In genomic region chrX:17854521-17854920, GRCh38 we compare ENCODE assay signal across 14 cellular contexts. TPM values are rescaled to one million over a fixed set of nuclear protein-coding genes. Genes with fewer than 3 reads are reported as not detected.
"Had no signal": no experiment of that assay in that cellular context is flagged by ENCODE, and none has a peak within 500 bp of the region (broad histone marks: within the 10 kb centered on the region; RNA-seq: fewer than 3 reads in every experiment).

No MANE protein-coding gene starts in this region.

- H3K4me3 ChIP-seq: ascending aorta, right lobe of liver, tibial artery had no signal

- H3K27ac ChIP-seq: ascending aorta, right lobe of liver, tibial artery had no signal

- H3K4me1 ChIP-seq: ascending aorta, right lobe of liver had no signal

- H3K9me3 ChIP-seq: ascending aorta, right lobe of liver, tibial artery had no signal

- H3K27me3 ChIP-seq: ascending aorta, right lobe of liver, tibial artery had no signal

- ATAC-seq: activated CD4-positive, alpha-beta T cell treated with anti-CD3 and anti-CD28 coated beads for 36 hours; activated CD8-positive, alpha-beta memory T cell treated with anti-CD3 and anti-CD28 coated beads, Interleukin-2, amount 10 ng/mL, durations not matched to agents 7 days and 5 days; esophagus mucosa; left colon; natural killer cell; right lobe of liver; T-helper 17 cell had no signal

- H3K36me3 ChIP-seq: ascending aorta, right lobe of liver, tibial artery had no signal

- DNase-seq: activated CD4-positive, alpha-beta memory T cell treated with anti-CD3 and anti-CD28 coated beads for 36 hours; activated CD4-positive, alpha-beta T cell treated with anti-CD3 and anti-CD28 coated beads for 36 hours; activated CD8-positive, alpha-beta memory T cell treated with anti-CD3 and anti-CD28 coated beads, Interleukin-2, amount 10 ng/mL, durations not matched to agents 7 days and 5 days; activated naive CD4-positive, alpha-beta T cell treated with anti-CD3 and anti-CD28 coated beads for 36 hours; activated T-cell treated with anti-CD3 and anti-CD28 coated beads, Interleukin-2, amount 50 U/mL, for 1 hour; left colon; natural killer cell; right lobe of liver; stimulated activated CD4-positive, alpha-beta T cell treated with anti-CD3 and anti-CD28 coated beads, Interleukin-1b, Interleukin-23, amount 100 ng/mL, for 48 hours; T-helper 17 cell; tibial artery had no signal

RNA-seq across cellular contexts. Expression of gene RAI2, which starts 6.6 kb away (rescaled TPM):
- total RNA-seq: fibroblast of villous mesenchyme, natural killer cell had no signal
